12 cellular contexts compared by ENCODE assay signal in the genomic region with DNA sequence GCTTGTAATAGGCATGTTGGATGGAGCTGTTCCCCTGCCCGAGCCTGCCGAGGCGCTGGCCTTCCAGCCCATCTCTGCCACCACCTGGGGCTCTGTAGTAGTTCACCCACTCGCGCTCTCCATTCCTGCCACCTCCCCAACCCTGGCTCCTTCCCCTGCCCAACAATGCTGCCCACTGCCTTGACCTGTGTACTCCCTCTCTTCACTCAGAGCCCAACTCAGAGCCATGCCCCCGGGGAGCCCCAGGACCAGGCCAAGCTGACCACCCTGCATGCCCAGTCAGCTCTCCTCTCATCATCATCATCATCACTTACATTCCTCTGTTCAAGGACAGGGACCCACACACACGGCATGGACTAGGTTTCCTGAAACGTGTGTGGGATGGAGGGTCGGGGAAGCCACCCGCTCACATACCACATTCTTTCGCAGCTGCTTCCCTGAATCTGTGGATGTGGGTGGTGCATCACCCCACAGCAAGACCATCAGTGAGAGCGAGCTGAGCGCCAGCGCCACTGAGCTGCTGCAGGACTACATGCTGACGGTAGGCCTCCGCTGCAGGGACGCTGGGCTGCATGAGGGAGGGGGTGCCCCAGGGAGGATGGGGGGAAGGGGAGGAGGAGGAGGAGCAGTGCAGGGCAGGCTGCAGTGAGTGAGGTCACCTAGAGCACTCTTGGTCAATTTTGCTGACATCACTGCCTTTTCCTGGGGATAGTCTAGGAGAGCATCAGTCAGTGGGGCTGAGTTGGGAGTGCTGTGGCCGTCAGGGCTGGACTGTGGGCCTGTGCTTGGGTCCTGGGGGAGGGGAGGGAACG. TPM values are rescaled to one million over a fixed set of nuclear protein-coding genes. Genes with fewer than 3 reads are reported as not detected.
DNase-seq lines count a peak whose midpoint lies in the region; ATAC-seq and TF ChIP-seq lines count a peak whose summit lies in the region.
"Had no signal": no experiment of that assay in that cellular context is flagged by ENCODE, and none has a peak within 500 bp of the region (broad histone marks: within the 10 kb centered on the region; RNA-seq: fewer than 3 reads in every experiment).

No MANE protein-coding gene starts in this region.

- no peak overlapping the region for H3K4me3 Mint-ChIP-seq in CD4-positive, alpha-beta T cell
- no peak overlapping the region for H3K4me3 Mint-ChIP-seq in naive thymus-derived CD4-positive, alpha-beta T cell

- no peak for TF ChIP-seq CTCF in CD4-positive, alpha-beta T cell (IDR thresholded peaks at IDR 0.05)
- no peak for TF ChIP-seq CTCF in HEK293 (tag by site-specific recombination; IDR thresholded peaks at IDR 0.05)

- CTCF ChIA-PET in CD4-positive, alpha-beta T cell (lab: Charles Lee), result no interaction called here
- CTCF ChIA-PET in HEK293 (lab: Yijun Ruan, JAX), result no interaction called here
- CTCF ChIA-PET in naive thymus-derived CD4-positive, alpha-beta T cell (lab: Charles Lee), result interaction anchor here (2.4 kb wide), 1 partner anchor 100 kb away, joined by 6 read pairs; no protein-coding TSS in a partner anchor

- peaks cover 0 to 44% of the 10 kb centered on the region in 2 experiments; a peak in 2 of 3 replicates for H3K36me3 ChIP-seq in HEK293 (ENCODE audit: control insufficient read depth in 2 of 2, insufficient read depth in 1 of 2, low read length in 2 of 2)
- peaks cover 30 to 91% (median 57%) of the 10 kb centered on the region in 3 experiments for H3K36me3 ChIP-seq in naive thymus-derived CD4-positive, alpha-beta T cell (ENCODE audit: control insufficient read depth in 2 of 3, insufficient read depth in 3 of 3, low read length in 3 of 3)

- no peak for DNase-seq in CD4-positive, alpha-beta T cell
- no peak for DNase-seq in naive thymus-derived CD4-positive, alpha-beta T cell
- DNase-seq in SK-N-DZ (ENCODE audit: low spot score), result no peak
- DNase-seq: MG63, NCI-H226 had no signal

- no peaks in the 10 kb centered on the region for H3K9me3 Mint-ChIP-seq in CD4-positive, alpha-beta T cell
- H3K9me3 Mint-ChIP-seq in naive thymus-derived CD4-positive, alpha-beta T cell, result peaks cover 0 to 2% (median 0%) of the 10 kb centered on the region in 11 donors

- ATAC-seq in CD4-positive, alpha-beta T cell (ENCODE audit: poor library complexity), result no peak
- ATAC-seq in naive thymus-derived CD4-positive, alpha-beta T cell, result no peak
- ATAC-seq in HG03442 (IDR thresholded peaks at IDR 0.05; ENCODE audit: unreplicated experiment), result no peak
- ATAC-seq in HG02798 (IDR thresholded peaks at IDR 0.05; ENCODE audit: poor library complexity, unreplicated experiment), result no peak
- no peak for ATAC-seq in GM19395 (IDR thresholded peaks at IDR 0.05; ENCODE audit: unreplicated experiment)
- ATAC-seq: gastroesophageal sphincter had no signal

- H3K27me3 ChIP-seq in CD4-positive, alpha-beta T cell (ENCODE audit: control insufficient read depth, insufficient read depth, low read length), result no peaks in the 10 kb centered on the region
- H3K27me3 ChIP-seq in naive thymus-derived CD4-positive, alpha-beta T cell (ENCODE audit: control insufficient read depth in 2 of 2, insufficient read depth in 2 of 2, low read length in 2 of 2), result no peaks in the 10 kb centered on the region
- H3K27me3 ChIP-seq: gastroesophageal sphincter, MG63 had no signal

- intact Hi-C loops in CD4-positive, alpha-beta T cell (cut with DNase I, micrococcal nuclease), result no loop called here
- intact Hi-C loops in naive thymus-derived CD4-positive, alpha-beta T cell (cut with micrococcal nuclease), result no loop called here

- peaks cover 90% of the 10 kb centered on the region for H3K36me3 Mint-ChIP-seq in CD4-positive, alpha-beta T cell (ENCODE audit: low read depth)
- peaks cover 5 to 48% (median 11%) of the 10 kb centered on the region in 5 donors for H3K36me3 Mint-ChIP-seq in naive thymus-derived CD4-positive, alpha-beta T cell

- POLR2A ChIA-PET in CD4-positive, alpha-beta T cell (lab: Charles Lee), result no interaction called here
- POLR2A ChIA-PET in HEK293 (lab: Yijun Ruan, JAX), result interaction anchor here (1.0 kb wide), 1 partner anchor 39 kb away, joined by 3 read pairs; the partner anchor contains the start of gene TBRG4
- POLR2A ChIA-PET in naive thymus-derived CD4-positive, alpha-beta T cell (lab: Charles Lee), result interaction anchor here (1.3 to 1.4 kb wide), 2 partner anchors 38 to 39 kb away, joined by 4 read pairs; no protein-coding TSS in a partner anchor

- H3K9me3 ChIP-seq in CD4-positive, alpha-beta T cell (ENCODE audit: control insufficient read depth, low read length), result no peaks in the 10 kb centered on the region
- H3K9me3 ChIP-seq in HEK293 (ENCODE audit: control insufficient read depth, insufficient read depth, low read depth, low read length), result no peaks in the 10 kb centered on the region
- no peaks in the 10 kb centered on the region for H3K9me3 ChIP-seq in naive thymus-derived CD4-positive, alpha-beta T cell (ENCODE audit: control insufficient read depth in 2 of 3, low read length in 3 of 3)
- H3K9me3 ChIP-seq: gastroesophageal sphincter, MG63 had no signal

- no peaks in the 10 kb centered on the region for H3K27me3 Mint-ChIP-seq in CD4-positive, alpha-beta T cell
- H3K27me3 Mint-ChIP-seq in naive thymus-derived CD4-positive, alpha-beta T cell, result no peaks in the 10 kb centered on the region

- H3K27ac ChIP-seq in CD4-positive, alpha-beta T cell (ENCODE audit: low read depth, low read length), result peak overlapping the region; percentile 23
- H3K27ac ChIP-seq in HEK293 (ENCODE audit: extremely low read depth, low read depth, low read length), result no peak overlapping the region
- peak overlapping the region; percentile 91 for H3K27ac ChIP-seq in angular gyrus (ENCODE audit: low read depth, low read length)
- H3K27ac ChIP-seq in naive thymus-derived CD4-positive, alpha-beta T cell (ENCODE audit: low read depth, low read length), result no peak overlapping the region
- H3K27ac ChIP-seq: gastroesophageal sphincter, parathyroid adenoma had no signal

- no peaks in the 10 kb centered on the region for H3K4me1 ChIP-seq in HEK293 (ENCODE audit: control insufficient read depth, insufficient read depth, low read length)
- H3K4me1 ChIP-seq in naive thymus-derived CD4-positive, alpha-beta T cell (ENCODE audit: control insufficient read depth in 2 of 2, insufficient read depth in 2 of 2, low read length in 2 of 2), result no peaks in the 10 kb centered on the region
- H3K4me1 ChIP-seq: gastroesophageal sphincter, parathyroid adenoma had no signal

- peak overlapping the region; percentile 67 for H3K27ac Mint-ChIP-seq in CD4-positive, alpha-beta T cell
- peak overlapping the region in 7 of 9 donors; percentile 14 to 69 (median 47) for H3K27ac Mint-ChIP-seq in naive thymus-derived CD4-positive, alpha-beta T cell

- no peak overlapping the region for H3K4me3 ChIP-seq in HEK293 (ENCODE audit: low read depth, low read length)
- no peak overlapping the region for H3K4me3 ChIP-seq in naive thymus-derived CD4-positive, alpha-beta T cell (ENCODE audit: low read length)
- H3K4me3 ChIP-seq: gastroesophageal sphincter, MG63 had no signal

- peaks cover 11% of the 10 kb centered on the region for H3K4me1 Mint-ChIP-seq in CD4-positive, alpha-beta T cell (ENCODE audit: low read depth)
- peaks cover 5 to 29% (median 16%) of the 10 kb centered on the region in 7 donors for H3K4me1 Mint-ChIP-seq in naive thymus-derived CD4-positive, alpha-beta T cell

TF ChIP-seq in HEK293, 187 proteins besides CTCF, POLR2A, EP300 and RAD21 (continues in another document):
- TF ChIP-seq ZNF426 (tag by site-specific recombination; IDR thresholded peaks at IDR 0.05), result no peak
- peak; percentile 40 for TF ChIP-seq ZNF398 (tag by site-specific recombination; IDR thresholded peaks at IDR 0.05)
- TF ChIP-seq ZNF18 (tag by site-specific recombination; IDR thresholded peaks at IDR 0.05), result no peak

RNA-seq across cellular contexts. Expression of gene NACAD, which starts 15.5 kb away (rescaled TPM):
- under 1 TPM; 0.08 to 0.14 TPM for total RNA-seq in CD4-positive, alpha-beta T cell
- total RNA-seq in naive thymus-derived CD4-positive, alpha-beta T cell, result under 1 TPM in 1 of 5 experiments, not detected in 4; 0.15 TPM
- under 1 TPM in 1 of 2 donors, not detected in 1; 0.08 TPM for polyA plus RNA-seq in naive thymus-derived CD4-positive, alpha-beta T cell
- 13.3 and 13.4 TPM in 2 replicates for polyA plus RNA-seq in SK-N-DZ (2014; cell fraction: cytosol; rRNA removed)
- polyA plus RNA-seq in SK-N-DZ (2014; cell fraction: nucleus; rRNA removed), result 11.7 and 20.9 TPM in 2 replicates

RNA-seq across cellular contexts. Expression of gene TBRG4, which starts 38.3 kb away (rescaled TPM):
- total RNA-seq in CD4-positive, alpha-beta T cell, result 100 to 1,000 TPM; 104 to 105 TPM
- 100 to 1,000 TPM in 4 of 5 experiments, 10 to 100 TPM in 1; 93.7 to 143 (median 107) TPM for total RNA-seq in naive thymus-derived CD4-positive, alpha-beta T cell
- polyA plus RNA-seq in naive thymus-derived CD4-positive, alpha-beta T cell, result 10 to 100 TPM; 55.1 to 99.1 TPM
- 105 and 131 TPM in 2 replicates for polyA plus RNA-seq in SK-N-DZ (2014; cell fraction: cytosol; rRNA removed)
- polyA plus RNA-seq in SK-N-DZ (2014; cell fraction: nucleus; rRNA removed), result 294 and 315 TPM in 2 replicates

Comparison
In these comparisons a context has a peak if more than half of its experiments do, and no peak if none do; other contexts are left out.
1. H3K27ac ChIP-seq: peak in CD4-positive, alpha-beta T cell (single experiment) and angular gyrus (single experiment); none in HEK293 (single experiment) and naive thymus-derived CD4-positive, alpha-beta T cell (single experiment).